In genomic region chr2:57868619-57869139, GRCh38 we compare ENCODE assay signal across 29 cellular contexts.
"Had no signal": no experiment of that assay in that cellular context is flagged by ENCODE, and none has a peak within 500 bp of the region (broad histone marks: within the 10 kb centered on the region; RNA-seq: fewer than 3 reads in every experiment).

No MANE protein-coding gene starts in this region.

- H3K27ac ChIP-seq: neural progenitor cell, ovary, parathyroid adenoma, psoas muscle, right lobe of liver, sigmoid colon, stomach, thoracic aorta, thyroid gland, tibial nerve, upper lobe of left lung, vagina had no signal

- H3K4me3 ChIP-seq: neural progenitor cell, ovary, psoas muscle, right lobe of liver, sigmoid colon, stomach, thoracic aorta, thyroid gland, tibial nerve, upper lobe of left lung, vagina had no signal

- H3K4me2 ChIP-seq: neural progenitor cell had no signal

- H3K27ac Mint-ChIP-seq: natural killer cell treated with Interleukin-12 subunit alpha and Interleukin-12 subunit beta and Interleukin-15 and Interleukin-18, amount 100 ng/mL, for 72 hours; nephron progenitor cell; neural progenitor cell; progenitor cell of endocrine pancreas; stimulated activated effector memory CD8-positive, alpha-beta T cell treated with anti-CD3 and anti-CD28 coated beads, Interleukin-12 subunit alpha, Interleukin-12 subunit beta, amount 100 ng/mL, for 72 hours; stimulated activated naive B cell treated with anti-CD40 and anti-IgM and Interleukin-4, amounts not matched to agents 10 μg/mL and 1 μg/mL and 100 μg/mL, for 72 hours; stimulated activated naive CD8-positive, alpha-beta T cell treated with anti-CD3 and anti-CD28 coated beads, Interleukin-15, Interleukin-2, amounts not matched to agents 100 ng/mL and 50 ng/mL, for 24 hours had no signal

- ATAC-seq: natural killer cell treated with Interleukin-12 subunit alpha and Interleukin-12 subunit beta and Interleukin-15 and Interleukin-18, amount 100 ng/mL, for 72 hours; psoas muscle; right cardiac atrium; right lobe of liver; stimulated activated effector memory CD8-positive, alpha-beta T cell treated with anti-CD3 and anti-CD28 coated beads, Interleukin-12 subunit alpha, Interleukin-12 subunit beta, amount 100 ng/mL, for 72 hours; stimulated activated naive B cell treated with anti-CD40 and anti-IgM and Interleukin-4, amounts not matched to agents 10 μg/mL and 1 μg/mL and 100 μg/mL, for 72 hours had no signal

- DNase-seq: nephron progenitor cell; occipital lobe; ovary; posterior cingulate gyrus; psoas muscle; right cardiac atrium; right lobe of liver; sigmoid colon; small intestine; stimulated activated CD4-positive, alpha-beta T cell treated with anti-CD3 and anti-CD28 coated beads, Interleukin-15, amount 100 ng/mL, for 24 hours; stimulated activated CD4-positive, alpha-beta T cell treated with anti-CD3 and anti-CD28 coated beads, Interleukin-2, amount 100 ng/mL, for 24 hours; stimulated activated CD4-positive, alpha-beta T cell treated with anti-CD3 and anti-CD28 coated beads, Interleukin-2, amount 100 ng/mL, for 48 hours; stimulated activated CD4-positive, alpha-beta T cell treated with anti-CD3 and anti-CD28 coated beads, Interleukin-4, amount 100 ng/mL, for 24 hours; stimulated activated naive B cell treated with anti-CD40 and anti-IgM and Interleukin-4, amounts not matched to agents 10 μg/mL and 1 μg/mL and 100 μg/mL, for 72 hours; stimulated activated naive CD4-positive, alpha-beta T cell treated with Interleukin-2 at 50 U/mL for 16 hours; stomach; thyroid gland; trophoblast cell; upper lobe of left lung had no signal

- H3K4me1 Mint-ChIP-seq: neural progenitor cell; stimulated activated effector memory CD8-positive, alpha-beta T cell treated with anti-CD3 and anti-CD28 coated beads, Interleukin-12 subunit alpha, Interleukin-12 subunit beta, amount 100 ng/mL, for 72 hours had no signal

- H3K27me3 ChIP-seq: neural progenitor cell, ovary, right lobe of liver, sigmoid colon, stomach, thyroid gland, tibial nerve, upper lobe of left lung, vagina had no signal

- H3K9me3 Mint-ChIP-seq: nephron progenitor cell; stimulated activated naive B cell treated with anti-CD40 and anti-IgM and Interleukin-4, amounts not matched to agents 10 μg/mL and 1 μg/mL and 100 μg/mL, for 72 hours; stimulated activated naive CD8-positive, alpha-beta T cell treated with anti-CD3 and anti-CD28 coated beads, Interleukin-15, Interleukin-2, amounts not matched to agents 100 ng/mL and 50 ng/mL, for 24 hours had no signal

- H3K9me3 ChIP-seq: ovary, psoas muscle, right lobe of liver, sigmoid colon, stomach, thoracic aorta, thyroid gland, tibial nerve, upper lobe of left lung, vagina had no signal

- H3K4me3 Mint-ChIP-seq: natural killer cell treated with Interleukin-12 subunit alpha and Interleukin-12 subunit beta and Interleukin-15 and Interleukin-18, amount 100 ng/mL, for 72 hours; nephron progenitor cell; neural progenitor cell; stimulated activated effector memory CD8-positive, alpha-beta T cell treated with anti-CD3 and anti-CD28 coated beads, Interleukin-12 subunit alpha, Interleukin-12 subunit beta, amount 100 ng/mL, for 72 hours; stimulated activated naive B cell treated with anti-CD40 and anti-IgM and Interleukin-4, amounts not matched to agents 10 μg/mL and 1 μg/mL and 100 μg/mL, for 72 hours; stimulated activated naive CD8-positive, alpha-beta T cell treated with anti-CD3 and anti-CD28 coated beads, Interleukin-15, Interleukin-2, amounts not matched to agents 100 ng/mL and 50 ng/mL, for 24 hours had no signal

- H3K36me3 Mint-ChIP-seq: natural killer cell treated with Interleukin-12 subunit alpha and Interleukin-12 subunit beta and Interleukin-15 and Interleukin-18, amount 100 ng/mL, for 72 hours; neural progenitor cell; stimulated activated effector memory CD8-positive, alpha-beta T cell treated with anti-CD3 and anti-CD28 coated beads, Interleukin-12 subunit alpha, Interleukin-12 subunit beta, amount 100 ng/mL, for 72 hours; stimulated activated naive B cell treated with anti-CD40 and anti-IgM and Interleukin-4, amounts not matched to agents 10 μg/mL and 1 μg/mL and 100 μg/mL, for 72 hours had no signal

- FAIRE-seq: small intestine, urothelium cell line had no signal

- H3K27me3 Mint-ChIP-seq: natural killer cell treated with Interleukin-12 subunit alpha and Interleukin-12 subunit beta and Interleukin-15 and Interleukin-18, amount 100 ng/mL, for 72 hours; progenitor cell of endocrine pancreas; stimulated activated naive B cell treated with anti-CD40 and anti-IgM and Interleukin-4, amounts not matched to agents 10 μg/mL and 1 μg/mL and 100 μg/mL, for 72 hours; stimulated activated naive CD8-positive, alpha-beta T cell treated with anti-CD3 and anti-CD28 coated beads, Interleukin-15, Interleukin-2, amounts not matched to agents 100 ng/mL and 50 ng/mL, for 24 hours had no signal

- H3K4me1 ChIP-seq: neural progenitor cell, parathyroid adenoma, psoas muscle, right lobe of liver, sigmoid colon, stomach, thyroid gland, tibial nerve, upper lobe of left lung, vagina had no signal

- H3K36me3 ChIP-seq: neural progenitor cell, ovary, right lobe of liver, sigmoid colon, stomach, thoracic aorta, thyroid gland, tibial nerve, upper lobe of left lung, vagina had no signal
